1 cellular context compared by ENCODE assay signal in the genomic region with DNA sequence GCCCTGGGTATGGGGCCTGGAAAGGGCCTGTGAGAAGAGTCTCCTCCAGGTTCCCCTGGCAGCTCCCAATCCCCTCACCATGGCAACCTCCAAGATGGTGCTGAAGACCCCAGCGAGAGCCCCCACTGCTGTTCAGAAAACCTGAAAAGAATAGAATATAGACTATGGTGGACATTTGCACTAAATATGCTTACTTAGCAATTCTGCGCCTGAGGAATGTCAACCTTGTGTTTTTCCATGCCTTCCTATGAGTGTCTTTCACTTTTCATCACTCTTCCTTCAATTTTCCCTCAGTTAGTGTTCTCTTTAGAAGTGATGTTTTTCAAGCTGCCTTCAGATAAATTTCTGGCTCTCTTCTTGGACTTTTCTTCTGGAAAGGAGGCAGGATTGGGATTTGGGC.
A peak's percentile ranks its signal among the peaks of the same experiment; 100 is the strongest.
TF ChIP-seq lines count a peak whose summit lies in the region.

No MANE protein-coding gene starts in this region.

TF ChIP-seq in K562, 482 proteins besides CTCF, POLR2A, EP300 and RAD21 (continued from another document):
- TF ChIP-seq, protein P1, sequence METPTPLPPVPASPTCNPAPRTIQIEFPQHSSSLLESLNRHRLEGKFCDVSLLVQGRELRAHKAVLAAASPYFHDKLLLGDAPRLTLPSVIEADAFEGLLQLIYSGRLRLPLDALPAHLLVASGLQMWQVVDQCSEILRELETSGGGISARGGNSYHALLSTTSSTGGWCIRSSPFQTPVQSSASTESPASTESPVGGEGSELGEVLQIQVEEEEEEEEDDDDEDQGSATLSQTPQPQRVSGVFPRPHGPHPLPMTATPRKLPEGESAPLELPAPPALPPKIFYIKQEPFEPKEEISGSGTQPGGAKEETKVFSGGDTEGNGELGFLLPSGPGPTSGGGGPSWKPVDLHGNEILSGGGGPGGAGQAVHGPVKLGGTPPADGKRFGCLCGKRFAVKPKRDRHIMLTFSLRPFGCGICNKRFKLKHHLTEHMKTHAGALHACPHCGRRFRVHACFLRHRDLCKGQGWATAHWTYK (CRISPR knock-in tag; IDR thresholded peaks at IDR 0.05) = no peak
- TF ChIP-seq, protein P2, sequence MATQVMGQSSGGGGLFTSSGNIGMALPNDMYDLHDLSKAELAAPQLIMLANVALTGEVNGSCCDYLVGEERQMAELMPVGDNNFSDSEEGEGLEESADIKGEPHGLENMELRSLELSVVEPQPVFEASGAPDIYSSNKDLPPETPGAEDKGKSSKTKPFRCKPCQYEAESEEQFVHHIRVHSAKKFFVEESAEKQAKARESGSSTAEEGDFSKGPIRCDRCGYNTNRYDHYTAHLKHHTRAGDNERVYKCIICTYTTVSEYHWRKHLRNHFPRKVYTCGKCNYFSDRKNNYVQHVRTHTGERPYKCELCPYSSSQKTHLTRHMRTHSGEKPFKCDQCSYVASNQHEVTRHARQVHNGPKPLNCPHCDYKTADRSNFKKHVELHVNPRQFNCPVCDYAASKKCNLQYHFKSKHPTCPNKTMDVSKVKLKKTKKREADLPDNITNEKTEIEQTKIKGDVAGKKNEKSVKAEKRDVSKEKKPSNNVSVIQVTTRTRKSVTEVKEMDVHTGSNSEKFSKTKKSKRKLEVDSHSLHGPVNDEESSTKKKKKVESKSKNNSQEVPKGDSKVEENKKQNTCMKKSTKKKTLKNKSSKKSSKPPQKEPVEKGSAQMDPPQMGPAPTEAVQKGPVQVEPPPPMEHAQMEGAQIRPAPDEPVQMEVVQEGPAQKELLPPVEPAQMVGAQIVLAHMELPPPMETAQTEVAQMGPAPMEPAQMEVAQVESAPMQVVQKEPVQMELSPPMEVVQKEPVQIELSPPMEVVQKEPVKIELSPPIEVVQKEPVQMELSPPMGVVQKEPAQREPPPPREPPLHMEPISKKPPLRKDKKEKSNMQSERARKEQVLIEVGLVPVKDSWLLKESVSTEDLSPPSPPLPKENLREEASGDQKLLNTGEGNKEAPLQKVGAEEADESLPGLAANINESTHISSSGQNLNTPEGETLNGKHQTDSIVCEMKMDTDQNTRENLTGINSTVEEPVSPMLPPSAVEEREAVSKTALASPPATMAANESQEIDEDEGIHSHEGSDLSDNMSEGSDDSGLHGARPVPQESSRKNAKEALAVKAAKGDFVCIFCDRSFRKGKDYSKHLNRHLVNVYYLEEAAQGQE (CRISPR knock-in tag; IDR thresholded peaks at IDR 0.05; ENCODE audit: low read depth) = no peak
- peak; percentile 87 for TF ChIP-seq MAFG (tag; conservative IDR thresholded peaks at IDR 0.05)
- TF ChIP-seq RHOXF2B (CRISPR knock-in tag; conservative IDR thresholded peaks at IDR 0.05) = no peak
TF ChIP-seq in K562: peak in this region for 5.
